12 cellular contexts compared by ENCODE assay signal in the genomic region with DNA sequence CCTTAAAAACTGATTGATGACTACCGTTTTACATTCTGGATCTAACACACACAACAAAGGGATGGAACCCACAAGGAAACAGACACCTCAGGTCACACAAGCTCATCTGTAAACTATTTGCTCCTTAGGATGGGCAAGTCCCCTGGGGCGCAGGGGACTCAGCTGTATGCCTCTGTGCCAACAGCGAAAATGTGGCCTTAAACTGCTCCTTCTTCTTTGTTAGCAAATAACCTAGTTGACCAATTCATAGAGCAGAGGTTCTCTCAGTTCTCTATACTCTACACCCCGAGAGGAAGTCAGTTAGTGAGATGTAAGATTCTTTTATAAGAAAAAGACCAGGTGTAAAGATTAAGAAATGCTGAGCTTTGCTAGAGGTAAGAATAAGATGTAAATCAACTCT.
A peak's percentile ranks its signal among the peaks of the same experiment; 100 is the strongest.
DNase-seq lines count a peak whose midpoint lies in the region; ATAC-seq and TF ChIP-seq lines count a peak whose summit lies in the region.
"Had no signal": no experiment of that assay in that cellular context is flagged by ENCODE, and none has a peak within 500 bp of the region (broad histone marks: within the 10 kb centered on the region; RNA-seq: fewer than 3 reads in every experiment).

No MANE protein-coding gene starts in this region.

- no peak for TF ChIP-seq EP300 in tibial nerve (IDR thresholded peaks at IDR 0.05)

- peak; percentile 44 for ATAC-seq in GM18873 (IDR thresholded peaks at IDR 0.05; ENCODE audit: low FRiP score, unreplicated experiment)
- ATAC-seq in HG03571 (IDR thresholded peaks at IDR 0.05; ENCODE audit: unreplicated experiment), result peak; percentile 65
- ATAC-seq: heart left ventricle, Right ventricle myocardium inferior had no signal

- H3K9me3 ChIP-seq in GM23248 (ENCODE audit: low read depth) (no peaks in the 10 kb centered on the region), mesodermal cell (ENCODE audit: control insufficient read depth, low read length) (no peaks in the 10 kb centered on the region), tibial artery (no peaks in the 10 kb centered on the region), tibial nerve (no peaks in the 10 kb centered on the region)
- H3K9me3 ChIP-seq: heart left ventricle had no signal

- H3K9ac ChIP-seq in GM23248, result no peak overlapping the region

- H3K27me3 ChIP-seq in GM23248 (replicated peaks; ENCODE audit: insufficient read depth) (no peaks in the 10 kb centered on the region), tibial artery (peaks cover 0 to under 1% of the 10 kb centered on the region in 2 donors), tibial nerve (no peaks in the 10 kb centered on the region)

- no peak overlapping the region; the same call in 1 of the 2 replicates for H3K4me3 ChIP-seq in GM23248
- no peak overlapping the region for H3K4me3 ChIP-seq in mesodermal cell (ENCODE audit: extremely low read depth, insufficient read depth, low read length, poor library complexity, severe bottlenecking)
- no peak overlapping the region for H3K4me3 ChIP-seq in tibial artery
- H3K4me3 ChIP-seq in tibial nerve, result no peak overlapping the region
- H3K4me3 ChIP-seq: heart left ventricle had no signal

- peaks cover 39% of the 10 kb centered on the region for H3K4me1 ChIP-seq in GM23248 (ENCODE audit: insufficient read depth)
- H3K4me1 ChIP-seq in mesodermal cell (ENCODE audit: control insufficient read depth, insufficient read depth, low read length, poor library complexity, severe bottlenecking), result peaks cover 43% of the 10 kb centered on the region
- no peaks in the 10 kb centered on the region for H3K4me1 ChIP-seq in tibial artery
- H3K4me1 ChIP-seq in tibial nerve, result no peaks in the 10 kb centered on the region

- H3K4me2 ChIP-seq in GM23248 (ENCODE audit: unreplicated experiment), result peak overlapping the region; percentile 44

- DNase-seq in GM23248 (no peak), AG20443 (ENCODE audit: low spot score) (no peak), tibial artery (no peak), tibial nerve (ENCODE audit: low spot score in 2 of 2) (no peak), SHP77 treated with DMSO at 0.1 percent for 48 hours (lab: John Stamatoyannopoulos, UW) (no peak)
- DNase-seq: effector CD8-positive, alpha-beta T cell; heart left ventricle; NCI-H187 treated with DMSO at 0.1 percent for 48 hours had no signal

- no peaks in the 10 kb centered on the region for H4K20me1 ChIP-seq in GM23248 (ENCODE audit: insufficient read depth)

- H2AFZ ChIP-seq in GM23248, result peak overlapping the region; percentile 40

- H3K79me2 ChIP-seq in GM23248 (ENCODE audit: insufficient read depth), result no peaks in the 10 kb centered on the region

- H3F3A ChIP-seq in GM23248 (ENCODE audit: insufficient read depth), result peaks cover 22% of the 10 kb centered on the region

- H3K36me3 ChIP-seq in GM23248 (ENCODE audit: low read depth) (no peaks in the 10 kb centered on the region), mesodermal cell (ENCODE audit: control insufficient read depth, insufficient read depth, low read length) (no peaks in the 10 kb centered on the region), tibial artery (no peaks in the 10 kb centered on the region), tibial nerve (no peaks in the 10 kb centered on the region)
- H3K36me3 ChIP-seq: heart left ventricle had no signal

- 94% methylated on average over 4 of the region's 4 CpGs for WGBS in GM23248 (ENCODE audit: low coverage in 1 of 2, low lambda C conversion rate in 2 of 2, missing lambda C conversion rate in 2 of 2), 2 experiments
- WGBS in mesodermal cell (ENCODE audit: insufficient coverage in 2 of 2), 2 experiments, result 71 to 89% methylated on average over 2 of the region's 4 CpGs
- WGBS in tibial nerve, 2 donors, result 80 to 83% methylated on average over 4 of the region's 4 CpGs

- intact Hi-C loops in tibial artery (cut with DNase I; ENCODE audit: low total_unique reads), result no loop called here

- TF ChIP-seq POLR2A in tibial nerve (IDR thresholded peaks at IDR 0.05), result no peak

- peak overlapping the region; percentile 29; the same call in 1 of the 2 replicates for H3K27ac ChIP-seq in GM23248
- peak overlapping the region; percentile 98 for H3K27ac ChIP-seq in mesodermal cell (ENCODE audit: low read depth, low read length, severe bottlenecking)
- no peak overlapping the region for H3K27ac ChIP-seq in tibial artery
- H3K27ac ChIP-seq in tibial nerve, result no peak overlapping the region
- H3K27ac ChIP-seq: heart left ventricle had no signal

- H3K9me2 ChIP-seq in GM23248 (ENCODE audit: insufficient read depth), result no peaks in the 10 kb centered on the region

- in situ Hi-C loops in GM23248 (cut with MboI), result no loop called here

- TF ChIP-seq CTCF in tibial artery (IDR thresholded peaks at IDR 0.05) (no peak), tibial nerve (IDR thresholded peaks at IDR 0.05) (no peak)

Comparison
In these comparisons a context has a peak if more than half of its experiments do, and no peak if none do; other contexts are left out.
1. H3K27ac ChIP-seq: peak in GM23248 (single experiment) and mesodermal cell (single experiment); none in tibial artery (0 of 2) and tibial nerve (0 of 4).